ENCODE assay signal across 1 cellular context in genomic region chr16:88600539-88600896, GRCh38.
TF ChIP-seq lines count a peak whose summit lies in the region.

No MANE protein-coding gene starts in this region.

TF ChIP-seq in H1, 55 proteins besides CTCF, POLR2A, EP300 and RAD21:
- TF ChIP-seq CTBP2 (IDR thresholded peaks at IDR 0.05; ENCODE audit: borderline replicate concordance, insufficient read depth, insufficient read length, low read length) (no peak), JUND (IDR thresholded peaks at IDR 0.05; ENCODE audit: low read length) (no peak), EZH2 (IDR thresholded peaks at IDR 0.05; ENCODE audit: low read depth, low read length, severe bottlenecking) (no peak), CEBPB (IDR thresholded peaks at IDR 0.05; ENCODE audit: low read depth, low read length) (no peak), HDAC6 (IDR thresholded peaks at IDR 0.05; ENCODE audit: low read depth, low read length) (no peak), ATF2 (IDR thresholded peaks at IDR 0.05; ENCODE audit: low read length) (no peak), TBP (IDR thresholded peaks at IDR 0.05; ENCODE audit: low read depth, low read length) (no peak), SAP30 (IDR thresholded peaks at IDR 0.05; ENCODE audit: insufficient read depth, insufficient replicate concordance, low read length) (no peak), POU5F1 (IDR thresholded peaks at IDR 0.05; ENCODE audit: low read depth, low read length) (no peak), KDM5A (IDR thresholded peaks at IDR 0.05; ENCODE audit: low read length) (no peak), E2F6 (IDR thresholded peaks at IDR 0.05) (no peak), MAX (IDR thresholded peaks at IDR 0.05) (no peak), BCL11A (IDR thresholded peaks at IDR 0.05; ENCODE audit: low read depth in 2 of 2, low read length in 2 of 2) (no peak), KDM4A (IDR thresholded peaks at IDR 0.05; ENCODE audit: low read depth, low read length, severe bottlenecking) (no peak), YY1 (IDR thresholded peaks at IDR 0.05; ENCODE audit: low read depth, low read length) (no peak), CBX8 (IDR thresholded peaks at IDR 0.05; ENCODE audit: borderline replicate concordance, low read depth, low read length) (no peak), HDAC2 (IDR thresholded peaks at IDR 0.05; ENCODE audit: borderline replicate concordance in 1 of 2, low read depth in 2 of 2, low read length in 2 of 2) (no peak), POLR2AphosphoS5 (IDR thresholded peaks at IDR 0.05; ENCODE audit: low read depth, low read length) (no peak), RNF2 (IDR thresholded peaks at IDR 0.05; ENCODE audit: borderline replicate concordance, low read depth, low read length, missing control alignments, poor library complexity, severe bottlenecking) (no peak)
